Comparison of ENCODE assay signal across 33 cellular contexts in genomic region chr6:69884231-69884630, GRCh38. TPM values are rescaled to one million over a fixed set of nuclear protein-coding genes. Genes with fewer than 3 reads are reported as not detected.
"Had no signal": no experiment of that assay in that cellular context is flagged by ENCODE, and none has a peak within 500 bp of the region (broad histone marks: within the 10 kb centered on the region; RNA-seq: fewer than 3 reads in every experiment).

No MANE protein-coding gene starts in this region.

- H3K4me1 ChIP-seq: ascending aorta, breast epithelium, colonic mucosa, esophagus squamous epithelium, gastroesophageal sphincter had no signal

- H3K4me3 Mint-ChIP-seq: activated CD4-positive, alpha-beta memory T cell treated with anti-CD3 and anti-CD28 coated beads, Interleukin-2, amount 10 ng/mL, durations not matched to agents 7 days and 5 days; activated CD4-positive, alpha-beta T cell treated with anti-CD3 and anti-CD28 coated beads, Interleukin-2, amount 10 ng/mL, durations not matched to agents 7 days and 5 days; activated naive CD8-positive, alpha-beta T cell; activated T-cell treated with anti-CD3 and anti-CD28 coated beads, Interleukin-2, amount 50 U/mL, for 4 hours; activated T-helper 17 cell treated with anti-CD3 and anti-CD28 coated beads, Interleukin-2, amount 50 U/mL, for 72 hours; brain; T-helper 17 cell; T-helper 2 cell treated with Interferon-gamma antibody and Interleukin-4, amounts not matched to agents 5 μg/mL and 100 μg/mL, for 36 hours had no signal

- H3K27ac ChIP-seq: ascending aorta, breast epithelium, cardiac muscle cell, colonic mucosa, epithelial cell of prostate, esophagus squamous epithelium, gastroesophageal sphincter, WERI-Rb-1 had no signal

- ATAC-seq: activated T-cell treated with anti-CD3 and anti-CD28 coated beads, Interleukin-2, amount 50 U/mL, for 4 hours; activated T-helper 17 cell treated with anti-CD3 and anti-CD28 coated beads, Interleukin-2, amount 50 U/mL, for 72 hours; gastroesophageal sphincter; T-helper 17 cell had no signal

- H3K27ac Mint-ChIP-seq: activated CD4-positive, alpha-beta memory T cell treated with anti-CD3 and anti-CD28 coated beads, Interleukin-2, amount 10 ng/mL, durations not matched to agents 7 days and 5 days; activated CD4-positive, alpha-beta T cell treated with anti-CD3 and anti-CD28 coated beads, Interleukin-2, amount 10 ng/mL, durations not matched to agents 7 days and 5 days; activated naive CD8-positive, alpha-beta T cell; activated T-helper 17 cell treated with anti-CD3 and anti-CD28 coated beads, Interleukin-2, amount 50 U/mL, for 72 hours; T-helper 17 cell; T-helper 2 cell treated with Interferon-gamma antibody and Interleukin-4, amounts not matched to agents 5 μg/mL and 100 μg/mL, for 36 hours had no signal

- H3K27me3 ChIP-seq: ascending aorta, breast epithelium, cardiac muscle cell, colonic mucosa, esophagus squamous epithelium, gastroesophageal sphincter had no signal

- H3K4me1 Mint-ChIP-seq: activated CD4-positive, alpha-beta memory T cell treated with anti-CD3 and anti-CD28 coated beads, Interleukin-2, amount 10 ng/mL, durations not matched to agents 7 days and 5 days; activated CD4-positive, alpha-beta T cell treated with anti-CD3 and anti-CD28 coated beads, Interleukin-2, amount 10 ng/mL, durations not matched to agents 7 days and 5 days; activated T-helper 17 cell treated with anti-CD3 and anti-CD28 coated beads, Interleukin-2, amount 50 U/mL, for 72 hours; T-helper 17 cell had no signal

- H3K4me3 ChIP-seq: ascending aorta, breast epithelium, cardiac muscle cell, colonic mucosa, esophagus squamous epithelium, gastroesophageal sphincter had no signal

- FAIRE-seq: endometrium, endothelial cell of umbilical vein had no signal

- H3K36me3 ChIP-seq: ascending aorta, breast epithelium, colonic mucosa, esophagus squamous epithelium, gastroesophageal sphincter, WERI-Rb-1 had no signal

- DNase-seq: activated CD4-positive, alpha-beta memory T cell treated with anti-CD3 and anti-CD28 coated beads, Interleukin-2, amount 10 ng/mL, durations not matched to agents 7 days and 5 days; activated CD4-positive, alpha-beta T cell treated with anti-CD3 and anti-CD28 coated beads for 1 hour; activated CD4-positive, alpha-beta T cell treated with anti-CD3 and anti-CD28 coated beads for 4 hours; activated CD4-positive, alpha-beta T cell treated with anti-CD3 and anti-CD28 coated beads, Interleukin-2, amount 10 ng/mL, durations not matched to agents 7 days and 5 days; activated CD4-positive, alpha-beta T cell treated with anti-CD3 and anti-CD28 coated beads, Interleukin-2, amount 50 U/mL, for 4 hours; activated effector memory CD4-positive, alpha-beta T cell treated with Interleukin-2 at 50 U/mL for 16 hours; activated gamma-delta T cell treated with Interleukin-2 at 50 U/mL for 16 hours; activated naive CD4-positive, alpha-beta T cell treated with anti-CD3 and anti-CD28 coated beads, Interleukin-2, amount 50 U/mL, for 16 hours; activated naive CD4-positive, alpha-beta T cell treated with Interleukin-2 at 50 U/mL for 16 hours; activated T-cell treated with anti-CD3 and anti-CD28 coated beads, Interleukin-2, amount 50 U/mL, for 4 hours; central memory CD4-positive, alpha-beta T cell; cerebellar nuclear complex; colonic mucosa; effector CD8-positive, alpha-beta T cell; esophagus squamous epithelium; foreskin melanocyte; T-helper 1 cell; T-helper 17 cell; T1000; WERI-Rb-1 had no signal

- H3K9me3 Mint-ChIP-seq: activated CD4-positive, alpha-beta memory T cell treated with anti-CD3 and anti-CD28 coated beads, Interleukin-2, amount 10 ng/mL, durations not matched to agents 7 days and 5 days; activated CD4-positive, alpha-beta T cell treated with anti-CD3 and anti-CD28 coated beads, Interleukin-2, amount 10 ng/mL, durations not matched to agents 7 days and 5 days; activated T-cell treated with anti-CD3 and anti-CD28 coated beads, Interleukin-2, amount 50 U/mL, for 4 hours; activated T-helper 17 cell treated with anti-CD3 and anti-CD28 coated beads, Interleukin-2, amount 50 U/mL, for 72 hours; T-helper 2 cell treated with Interferon-gamma antibody and Interleukin-4, amounts not matched to agents 5 μg/mL and 100 μg/mL, for 36 hours had no signal

RNA-seq across cellular contexts. Expression of gene COL19A1, which starts 17.9 kb away (rescaled TPM):
- total RNA-seq: activated CD4-positive, alpha-beta T cell treated with anti-CD3 and anti-CD28 coated beads, Interleukin-2, amount 10 ng/mL, durations not matched to agents 7 days and 5 days; ascending aorta; endothelial cell of umbilical vein; fibroblast of lung; glomerular endothelial cell had no signal
- polyA plus RNA-seq: endothelial cell of umbilical vein had no signal
